Comparison of ENCODE assay signal across 21 cellular contexts in genomic region chr13:80259159-80259558, GRCh38.
DNase-seq lines count a peak whose midpoint lies in the region; ATAC-seq, FAIRE-seq and TF ChIP-seq lines count a peak whose summit lies in the region.
"Had no signal": no experiment of that assay in that cellular context is flagged by ENCODE, and none has a peak within 500 bp of the region (broad histone marks: within the 10 kb centered on the region; RNA-seq: fewer than 3 reads in every experiment).

No MANE protein-coding gene starts in this region.

- POLR2A ChIA-PET in HepG2 (lab: Yijun Ruan, JAX) = no interaction called here

- H3K4me2 ChIP-seq in HepG2 (ENCODE audit: low read depth, low read length) = no peak overlapping the region

- TF ChIP-seq CTCF in liver (IDR thresholded peaks at IDR 0.05; ENCODE audit: low read depth, low read length, missing input control) (no peak), HepG2 (CRISPR knock-in tag; IDR thresholded peaks at IDR 0.05) (no peak)

- no TSS peak for BruUV-seq in HepG2 (replicated peaks; lab: Mats Ljungman, UMichigan)

- no peaks in the 10 kb centered on the region for H3K27me3 Mint-ChIP-seq in activated T-cell treated with anti-CD3 and anti-CD28 coated beads, Interleukin-2, amount 50 U/mL, for 4 hours (ENCODE audit: low read depth)

- H2AFZ ChIP-seq in HepG2 (ENCODE audit: low read length) = no peak overlapping the region
- H2AFZ ChIP-seq: parathyroid adenoma had no signal

- H3K79me2 ChIP-seq in HepG2 (ENCODE audit: insufficient read depth, low read length) = no peaks in the 10 kb centered on the region
- H3K79me2 ChIP-seq: parathyroid adenoma had no signal

- FAIRE-seq in HepG2 (lab: Jason Lieb, UNC) = no peak
- FAIRE-seq: frontal cortex, islet of Langerhans had no signal

- TF ChIP-seq EP300 in HepG2 (IDR thresholded peaks at IDR 0.05; ENCODE audit: low read depth in 2 of 2, low read length in 2 of 2) = no peak
- TF ChIP-seq EP300 in HepG2 (CRISPR knock-in tag; IDR thresholded peaks at IDR 0.05; ENCODE audit: borderline replicate concordance) = no peak

- no peaks in the 10 kb centered on the region for H3K4me1 Mint-ChIP-seq in activated T-cell treated with anti-CD3 and anti-CD28 coated beads, Interleukin-2, amount 50 U/mL, for 4 hours (ENCODE audit: low read depth)
- H3K4me1 Mint-ChIP-seq: CD8-positive, alpha-beta memory T cell had no signal

- DNase-seq in HepG2 (ENCODE audit: low spot score) (no peak), kidney tubule cell (ENCODE audit: low spot score) (no peak)
- no peak for DNase-seq in activated T-cell treated with anti-CD3 and anti-CD28 coated beads, Interleukin-2, amount 50 U/mL, for 4 hours
- DNase-seq in activated CD4-positive, alpha-beta T cell treated with anti-CD3 and anti-CD28 coated beads, Interleukin-2, amount 50 U/mL, for 48 hours = no peak
- DNase-seq: activated CD4-positive, alpha-beta T cell treated with anti-CD3 and anti-CD28 coated beads, Interleukin-2, amount 50 U/mL, for 4 hours; activated gamma-delta T cell; body of pancreas; CD8-positive, alpha-beta memory T cell; GDM1; KBM-7; NCI-H1436; NCI-H526 treated with DMSO at 0.1 percent for 48 hours; testis had no signal

- WGBS in liver = 37% methylated on average over 1 of the region's 1 CpG
- no CpG with 5 or more reads among the region's 1 CpG for WGBS in HepG2 (ENCODE audit: low lambda C conversion rate)

- no peaks in the 10 kb centered on the region for H4K20me1 ChIP-seq in HepG2 (ENCODE audit: insufficient read depth, low read length)

- no peaks in the 10 kb centered on the region for H3K4me1 ChIP-seq in liver (ENCODE audit: control insufficient read depth in 4 of 4, insufficient read depth in 4 of 4, low read length in 3 of 4)
- no peaks in the 10 kb centered on the region for H3K4me1 ChIP-seq in HepG2 (ENCODE audit: insufficient read depth, low read length)
- H3K4me1 ChIP-seq: body of pancreas, parathyroid adenoma, testis had no signal

- H3K27ac ChIP-seq in liver (ENCODE audit: low read depth in 1 of 2, low read length in 2 of 2) (no peak overlapping the region), HepG2 (ENCODE audit: extremely low read length, insufficient read depth, low read length) (no peak overlapping the region)
- H3K27ac ChIP-seq: 22Rv1, body of pancreas, parathyroid adenoma, testis had no signal

- in situ Hi-C loops in HepG2 (cut with HindIII; ENCODE audit: extremely low pct_ligation_motif_present, low pct_unique_long_range_greater_than_20kb) = no loop called here

- intact Hi-C loops in HepG2 (cut with micrococcal nuclease; ENCODE audit: unreplicated experiment) = no loop called here

- no peak overlapping the region for H3K4me3 Mint-ChIP-seq in activated T-cell treated with anti-CD3 and anti-CD28 coated beads, Interleukin-2, amount 50 U/mL, for 4 hours
- H3K4me3 Mint-ChIP-seq: CD8-positive, alpha-beta memory T cell had no signal

- no peaks in the 10 kb centered on the region for H3K36me3 Mint-ChIP-seq in activated T-cell treated with anti-CD3 and anti-CD28 coated beads, Interleukin-2, amount 50 U/mL, for 4 hours (ENCODE audit: insufficient read depth)

- H3K9ac ChIP-seq in liver (ENCODE audit: low read depth in 1 of 2, low read length in 2 of 2) (no peak overlapping the region), HepG2 (ENCODE audit: insufficient read depth, low read depth, low read length) (no peak overlapping the region)
- H3K9ac ChIP-seq: parathyroid adenoma had no signal

- H3K36me3 ChIP-seq in liver (ENCODE audit: control insufficient read depth in 4 of 4, insufficient read depth in 3 of 4, low read depth in 1 of 4, low read length in 3 of 4) = no peaks in the 10 kb centered on the region
- H3K36me3 ChIP-seq in HepG2 (replicated peaks in 1 of 2; ENCODE audit: control insufficient read depth in 1 of 2, insufficient read depth in 2 of 2, low read length in 2 of 2) = no peaks in the 10 kb centered on the region

- peaks cover 3% of the 10 kb centered on the region for H3K9me3 Mint-ChIP-seq in activated T-cell treated with anti-CD3 and anti-CD28 coated beads, Interleukin-2, amount 50 U/mL, for 4 hours

- CTCF ChIA-PET in HepG2 (lab: Yijun Ruan, JAX; ENCODE audit: low intra/inter-chr PET ratio, low total read pairs) = no interaction called here

- H3K9me3 ChIP-seq in liver (ENCODE audit: control insufficient read depth in 4 of 4, low read length in 3 of 4) (peaks cover 0 to under 1% (median 0%) of the 10 kb centered on the region in 4 donors), HepG2 (ENCODE audit: low read length) (peaks cover 12% of the 10 kb centered on the region)
- H3K9me3 ChIP-seq: testis had no signal

- no peak for TF ChIP-seq POLR2A in HepG2 (IDR thresholded peaks at IDR 0.05; ENCODE audit: insufficient read depth in 1 of 2, low read depth in 2 of 2, low read length in 2 of 2)

- TF ChIP-seq RAD21 in liver (IDR thresholded peaks at IDR 0.05) (peak; percentile 11 to 36), HepG2 (CRISPR knock-in tag; IDR thresholded peaks at IDR 0.05) (no peak)

- H3K4me3 ChIP-seq in liver (ENCODE audit: low read depth in 1 of 3, low read length in 3 of 3) (no peak overlapping the region), HepG2 (replicated peaks in 1 of 3; ENCODE audit: insufficient read depth in 1 of 3, low read depth in 2 of 3, low read length in 3 of 3) (no peak overlapping the region)
- H3K4me3 ChIP-seq: body of pancreas, testis had no signal

- H3K27me3 ChIP-seq in liver (ENCODE audit: control insufficient read depth in 4 of 4, insufficient read depth in 4 of 4, low read length in 3 of 4) (no peaks in the 10 kb centered on the region), HepG2 (ENCODE audit: control insufficient read depth in 1 of 2, insufficient read depth in 2 of 2, low read length in 2 of 2) (no peaks in the 10 kb centered on the region)
- H3K27me3 ChIP-seq: body of pancreas, testis had no signal

- ATAC-seq in HepG2 (no peak), GM21825 (IDR thresholded peaks at IDR 0.05; ENCODE audit: unreplicated experiment) (peak; percentile 62), HG03432 (IDR thresholded peaks at IDR 0.05; ENCODE audit: unreplicated experiment) (peak; percentile 65), HG03045 (IDR thresholded peaks at IDR 0.05; ENCODE audit: unreplicated experiment) (no peak)
- ATAC-seq in activated T-cell treated with anti-CD3 and anti-CD28 coated beads, Interleukin-2, amount 50 U/mL, for 4 hours = no peak
- ATAC-seq: body of pancreas had no signal

TF ChIP-seq in liver, 16 proteins besides CTCF, POLR2A, EP300 and RAD21 (continues in another document):
- no peak for TF ChIP-seq FOXA2 (IDR thresholded peaks at IDR 0.05)
- TF ChIP-seq YY1 (IDR thresholded peaks at IDR 0.05) = no peak
- TF ChIP-seq TAF1 (conservative IDR thresholded peaks at IDR 0.05) = no peak
- no peak for TF ChIP-seq FOXA1 (IDR thresholded peaks at IDR 0.05)
- peak in 1 of 2 donors; percentile 22 for TF ChIP-seq JUND (IDR thresholded peaks at IDR 0.05)

TF ChIP-seq in HepG2, 621 proteins besides CTCF, POLR2A, EP300 and RAD21:
- no peak for TF ChIP-seq HOXA7 (CRISPR knock-in tag; IDR thresholded peaks at IDR 0.05)
- TF ChIP-seq NCOA5 (CRISPR knock-in tag; IDR thresholded peaks at IDR 0.05) = no peak
- no peak for TF ChIP-seq ZSCAN29 (CRISPR knock-in tag; conservative IDR thresholded peaks at IDR 0.05)
- no peak for TF ChIP-seq NFE2L1 (CRISPR knock-in tag; IDR thresholded peaks at IDR 0.05; ENCODE audit: borderline replicate concordance)

Comparison
In these comparisons a context has a peak if more than half of its experiments do, and no peak if none do; other contexts are left out.
1. ATAC-seq: peak in GM21825 (single experiment) and HG03432 (single experiment); none in HepG2 (single experiment), activated T-cell treated with anti-CD3 and anti-CD28 coated beads, Interleukin-2, amount 50 U/mL, for 4 hours (0 of 2) and HG03045 (single experiment).